9 cellular contexts compared by ENCODE assay signal in genomic region chr2:65710779-65711295, GRCh38.
DNase-seq lines count a peak whose midpoint lies in the region; ATAC-seq and TF ChIP-seq lines count a peak whose summit lies in the region.
"Had no signal": no experiment of that assay in that cellular context is flagged by ENCODE, and none has a peak within 500 bp of the region (broad histone marks: within the 10 kb centered on the region; RNA-seq: fewer than 3 reads in every experiment).

No MANE protein-coding gene starts in this region.

- peak; percentile 80 for ATAC-seq in GM18868 (IDR thresholded peaks at IDR 0.05; ENCODE audit: unreplicated experiment)
- ATAC-seq in GM21717 (IDR thresholded peaks at IDR 0.05; ENCODE audit: unreplicated experiment), result no peak
- no peak for ATAC-seq in GM21723 (IDR thresholded peaks at IDR 0.05; ENCODE audit: unreplicated experiment)

- no peak for DNase-seq in AG09319 (ENCODE audit: extremely low read depth, low read depth)
- peak; percentile 67 for DNase-seq in NCI-H82 (lab: John Stamatoyannopoulos, UW)
- peak; percentile 8 for DNase-seq in fibroblast of pulmonary artery (ENCODE audit: low read depth)
- DNase-seq in stimulated activated CD4-positive, alpha-beta T cell treated with anti-CD3 and anti-CD28 coated beads, Interleukin-4, amount 100 ng/mL, for 4 hours, result no peak
- no peak for DNase-seq in hippocampal formation (lab: John Stamatoyannopoulos, UW)
- DNase-seq: aorta had no signal

- H3K4me3 ChIP-seq in fibroblast of pulmonary artery (replicated peaks; ENCODE audit: low read depth, low read length), result no peak overlapping the region

- TF ChIP-seq CTCF in AG09319 (IDR thresholded peaks at IDR 0.05; ENCODE audit: low read depth, low read length) (peak; percentile 12; the same call in 1 of the 2 replicates), fibroblast of pulmonary artery (IDR thresholded peaks at IDR 0.05; ENCODE audit: low read length, missing control alignments) (peak; percentile 27)

Comparison
In these comparisons a context has a peak if more than half of its experiments do, and no peak if none do; other contexts are left out.
1. DNase-seq: peak in NCI-H82 (single experiment) and fibroblast of pulmonary artery (single experiment); none in AG09319 (single experiment), stimulated activated CD4-positive, alpha-beta T cell treated with anti-CD3 and anti-CD28 coated beads, Interleukin-4, amount 100 ng/mL, for 4 hours (0 of 2) and hippocampal formation (0 of 2).